ENCODE assay signal across 12 cellular contexts in the genomic region with DNA sequence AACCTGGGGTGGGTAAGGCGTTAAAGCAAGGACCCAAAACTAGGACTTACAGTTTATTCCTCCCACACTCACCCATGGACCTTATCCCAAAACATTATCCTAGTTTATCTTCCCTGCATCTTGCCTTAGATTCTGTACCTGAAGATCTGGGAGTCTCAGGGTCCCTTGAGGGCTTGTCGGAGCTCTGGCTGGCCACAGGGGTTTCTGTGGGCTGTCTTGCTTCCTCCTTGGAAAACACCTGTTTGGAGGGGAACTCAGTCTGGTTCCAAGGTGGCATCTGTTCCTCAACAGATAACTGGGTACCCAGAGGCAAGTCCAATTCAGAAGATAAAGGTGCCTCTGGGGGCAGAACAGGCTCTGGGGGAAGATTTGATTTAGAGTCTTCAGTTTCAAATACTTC. TPM values are rescaled to one million over a fixed set of nuclear protein-coding genes. Genes with fewer than 3 reads are reported as not detected.
DNase-seq lines count a peak whose midpoint lies in the region; ATAC-seq, FAIRE-seq and TF ChIP-seq lines count a peak whose summit lies in the region.
"Had no signal": no experiment of that assay in that cellular context is flagged by ENCODE, and none has a peak within 500 bp of the region (broad histone marks: within the 10 kb centered on the region; RNA-seq: fewer than 3 reads in every experiment).

No MANE protein-coding gene starts in this region.

- CTCF ChIA-PET in K562 (lab: Yijun Ruan, JAX; ENCODE audit: low intra/inter-chr PET ratio): no interaction called here

- intact Hi-C loops in K562 (cut with micrococcal nuclease): no loop called here

- no peak for FAIRE-seq in K562 (lab: Jason Lieb, UNC)
- FAIRE-seq in small intestine (lab: Jason Lieb, UNC): no peak

- TF ChIP-seq RAD21 in K562 (CRISPR knock-in tag; conservative IDR thresholded peaks at IDR 0.05 in 1 of 2, IDR thresholded peaks at IDR 0.05 in 1 of 2): no peak

- no peak for TF ChIP-seq POLR2A in K562 (conservative IDR thresholded peaks at IDR 0.05)

- POLR2A ChIA-PET in K562 (lab: Yijun Ruan, JAX): interaction anchor here (1.5 kb wide), 1 partner anchor 17 kb away, joined by 5 read pairs; no protein-coding TSS in a partner anchor

- no peak for TF ChIP-seq EP300 in K562 (IDR thresholded peaks at IDR 0.05; ENCODE audit: low read length)

- H3K9me1 ChIP-seq in K562 (ENCODE audit: control insufficient read depth, insufficient read depth, low read length): no peaks in the 10 kb centered on the region

- no TSS peak for BruUV-seq in K562 (replicated peaks; lab: Mats Ljungman, UMichigan)

- H3K36me3 ChIP-seq in BLaER1 treated with 17β-estradiol and CSF1 and Interleukin-3, amounts not matched to agents 10 nM and 100 nM: peaks cover 0 to 61% (median 49%) of the 10 kb centered on the region in 11 experiments; a peak in 18 of 22 replicates
- H3K36me3 ChIP-seq in OCI-LY1 (ENCODE audit: insufficient read depth, low read length): peaks cover 43% of the 10 kb centered on the region
- peaks cover 69% of the 10 kb centered on the region; the same call in 2 of the 3 replicates for H3K36me3 ChIP-seq in K562 (ENCODE audit: control insufficient read depth, insufficient read depth, low read length)
- H3K36me3 ChIP-seq in small intestine (ENCODE audit: control insufficient read depth in 2 of 2, insufficient read depth in 2 of 2, low read length in 2 of 2): peaks cover 0 to 3% of the 10 kb centered on the region in 2 donors

- peaks cover 0 to 24% (median 12%) of the 10 kb centered on the region in 11 experiments; a peak in 13 of 22 replicates for H4K20me1 ChIP-seq in BLaER1 treated with 17β-estradiol and CSF1 and Interleukin-3, amounts not matched to agents 10 nM and 100 nM
- H4K20me1 ChIP-seq in OCI-LY1 (ENCODE audit: insufficient read depth, low read length): no peaks in the 10 kb centered on the region
- H4K20me1 ChIP-seq in K562 (replicated peaks; ENCODE audit: control insufficient read depth, insufficient read depth, low read length): no peaks in the 10 kb centered on the region; the same call in 1 of the 2 replicates

- no peaks in the 10 kb centered on the region for H3K9me2 ChIP-seq in OCI-LY1 (ENCODE audit: low read depth, low read length)

- peak overlapping the region; percentile 87 to 100 (median 99); a peak in 18 of 22 replicates for H3K4me2 ChIP-seq in BLaER1 treated with 17β-estradiol and CSF1 and Interleukin-3, amounts not matched to agents 10 nM and 100 nM
- H3K4me2 ChIP-seq in OCI-LY1 (ENCODE audit: low read length) (peak overlapping the region; percentile 83; the same call in 1 of the 2 replicates), K562 (ENCODE audit: insufficient read depth, low read length) (peak overlapping the region; percentile 88)

- TF ChIP-seq CTCF in 22Rv1 (IDR thresholded peaks at IDR 0.05): no peak
- TF ChIP-seq CTCF in OCI-LY1 (IDR thresholded peaks at IDR 0.05; ENCODE audit: low read length): no peak
- TF ChIP-seq CTCF in K562 (IDR thresholded peaks at IDR 0.05 in 2 of 3, conservative IDR thresholded peaks at IDR 0.05 in 1 of 3; ENCODE audit: insufficient read depth in 2 of 3, low read depth in 1 of 3, low read length in 3 of 3): no peak

- H3K27ac ChIP-seq in 22Rv1: peak overlapping the region; percentile 99
- no peak overlapping the region for H3K27ac ChIP-seq in BLaER1 treated with 17β-estradiol and CSF1 and Interleukin-3, amounts not matched to agents 10 nM and 100 nM
- no peak overlapping the region for H3K27ac ChIP-seq in OCI-LY1 (ENCODE audit: low read depth, low read length, poor library complexity, severe bottlenecking)
- peak overlapping the region; percentile 87; the same call in 1 of the 3 replicates for H3K27ac ChIP-seq in K562 (ENCODE audit: extremely low read depth, low read depth, low read length)
- no peak overlapping the region for H3K27ac ChIP-seq in small intestine (ENCODE audit: low read depth in 1 of 2, low read length in 1 of 2)

- H2AFZ ChIP-seq in OCI-LY1 (ENCODE audit: low read length) (no peak overlapping the region), K562 (ENCODE audit: low read depth, low read length) (no peak overlapping the region)

- 0 out of 2 replicates have a peak, but pooled peaks cover 3% of the 10 kb centered on the region for H3F3A ChIP-seq in OCI-LY1 (ENCODE audit: insufficient read depth, low read length)

- H3K9me3 ChIP-seq in BLaER1 treated with 17β-estradiol and CSF1 and Interleukin-3, amounts not matched to agents 10 nM and 100 nM (replicated peaks in 1 of 11): no peaks in the 10 kb centered on the region
- no peaks in the 10 kb centered on the region for H3K9me3 ChIP-seq in OCI-LY1 (ENCODE audit: low read length)
- no peaks in the 10 kb centered on the region for H3K9me3 ChIP-seq in K562 (replicated peaks; ENCODE audit: control insufficient read depth, insufficient read depth, low read depth, low read length)
- H3K9me3 ChIP-seq in small intestine (ENCODE audit: control insufficient read depth, low read depth): no peaks in the 10 kb centered on the region

- no peak for ATAC-seq in K562

- H3K4me3 ChIP-seq in BLaER1 treated with 17β-estradiol and CSF1 and Interleukin-3, amounts not matched to agents 10 nM and 100 nM: peak overlapping the region in 7 of 10 experiments; percentile 3 to 77 (median 69); a peak in 10 of 20 replicates
- peak overlapping the region; percentile 80 for H3K4me3 ChIP-seq in OCI-LY1 (ENCODE audit: low read depth, low read length, poor library complexity, severe bottlenecking)
- peak overlapping the region; percentile 79 for H3K4me3 ChIP-seq in K562
- no peak overlapping the region for H3K4me3 ChIP-seq in small intestine (ENCODE audit: low read depth in 1 of 2, low read length in 2 of 2)

- in situ Hi-C loops in K562 (cut with MboI): no loop called here

- 82% methylated on average over 2 of the region's 2 CpGs for WGBS in K562 (ENCODE audit: insufficient coverage, low coverage, missing lambda C conversion rate)
- WGBS in small intestine, 3 donors: 80 to 94% (median 82%) methylated on average over 2 of the region's 2 CpGs

- peak overlapping the region in 9 of 11 experiments; percentile 80 to 92 (median 85); a peak in 15 of 22 replicates for H3K9ac ChIP-seq in BLaER1 treated with 17β-estradiol and CSF1 and Interleukin-3, amounts not matched to agents 10 nM and 100 nM
- peak overlapping the region; percentile 93; the same call in 1 of the 2 replicates for H3K9ac ChIP-seq in OCI-LY1 (ENCODE audit: low read length)
- peak overlapping the region; percentile 89 to 96; a peak in 3 of 4 replicates for H3K9ac ChIP-seq in K562 (ENCODE audit: insufficient read depth in 1 of 2, low read depth in 2 of 2, low read length in 2 of 2)

- H3K79me2 ChIP-seq in OCI-LY1 (ENCODE audit: insufficient read depth, low read length): peaks cover 20% of the 10 kb centered on the region
- H3K79me2 ChIP-seq in K562 (ENCODE audit: control insufficient read depth, insufficient read depth, low read length): peaks cover 44% of the 10 kb centered on the region

- H3K27me3 ChIP-seq in BLaER1 treated with 17β-estradiol and CSF1 and Interleukin-3, amounts not matched to agents 10 nM and 100 nM: no peaks in the 10 kb centered on the region
- no peaks in the 10 kb centered on the region for H3K27me3 ChIP-seq in OCI-LY1 (ENCODE audit: insufficient read depth, low read length)
- no peaks in the 10 kb centered on the region for H3K27me3 ChIP-seq in K562 (ENCODE audit: control insufficient read depth in 2 of 2, insufficient read depth in 2 of 2, low read length in 2 of 2)
- no peaks in the 10 kb centered on the region for H3K27me3 ChIP-seq in small intestine (ENCODE audit: control insufficient read depth in 2 of 2, insufficient read depth in 2 of 2, low read length in 2 of 2)

- peaks cover 35 to 52% (median 41%) of the 10 kb centered on the region in 10 experiments for H3K4me1 ChIP-seq in BLaER1 treated with 17β-estradiol and CSF1 and Interleukin-3, amounts not matched to agents 10 nM and 100 nM
- peaks cover 36% of the 10 kb centered on the region for H3K4me1 ChIP-seq in OCI-LY1 (ENCODE audit: insufficient read depth, low read length, severe bottlenecking)
- peaks cover 18% of the 10 kb centered on the region in 2 experiments; a peak in 4 of 5 replicates for H3K4me1 ChIP-seq in K562 (replicated peaks in 1 of 2; ENCODE audit: control insufficient read depth in 2 of 2, insufficient read depth in 2 of 2, low read length in 2 of 2)
- H3K4me1 ChIP-seq in small intestine (ENCODE audit: control insufficient read depth in 2 of 2, insufficient read depth in 1 of 2, low read depth in 1 of 2, low read length in 1 of 2): peaks cover 0 to 5% of the 10 kb centered on the region in 2 donors

- no peak for DNase-seq in K562 (ENCODE audit: extremely low read depth in 1 of 4, low spot score in 3 of 4)
- no peak for DNase-seq in small intestine
- no peak for DNase-seq in stimulated activated CD4-positive, alpha-beta T cell treated with anti-CD3 and anti-CD28 coated beads, Interleukin-4, amount 100 ng/mL, for 1 hour
- no peak for DNase-seq in amygdala (lab: John Stamatoyannopoulos, UW)
- no peak for DNase-seq in NCI-H2171 treated with DMSO at 0.1 percent for 48 hours (lab: John Stamatoyannopoulos, UW)
- DNase-seq: EL, hippocampal formation, NCI-H1105 treated with DMSO at 0.1 percent for 48 hours, NCI-H226 had no signal

RNA-seq across cellular contexts. Expression of a gene that starts 1.7 kb away (rescaled TPM):
- 76.2 and 111 TPM in 2 replicates for total RNA-seq in K562 (2011; cell fraction: chromatin; rRNA removed; ENCODE audit: low replicate concordance)
- total RNA-seq in K562 (2011; cell fraction: nucleolus; rRNA removed): 89.6 and 97.7 TPM in 2 replicates
- total RNA-seq in K562 (2011; cell fraction: nucleoplasm; rRNA removed): 82.1 and 89.9 TPM in 2 replicates
- total RNA-seq in K562 (2014; rRNA removed): 55.1 and 71.3 TPM in 2 replicates
- 37.5 and 38.9 TPM in 2 replicates for total RNA-seq in K562 (2014; rRNA removed; fragmentation: Illumina TruSeq; extraction: Trizol)
- 62.3 and 62.7 TPM in 2 replicates for total RNA-seq in K562 (2015; rRNA removed; fragmentation: Illumina TruSeq; extraction: Trizol)
- total RNA-seq in K562 (2021): 47.2 and 47.4 TPM in 2 replicates
- polyA plus RNA-seq in K562 (2011; rRNA removed): 57.3 and 65.6 TPM in 2 replicates
- 85.3 and 132 TPM in 2 replicates for polyA plus RNA-seq in K562 (2011; cell fraction: cytosol; rRNA removed)
- 187 and 242 TPM in 2 replicates for polyA plus RNA-seq in K562 (2011; cell fraction: nucleus; rRNA removed)
- polyA plus RNA-seq in K562 (2012): 54.6 and 57.3 TPM in 2 replicates
- 80.8 and 86.3 TPM in 2 replicates for polyA plus RNA-seq in K562 (2014; fragmentation: Illumina TruSeq; extraction: Trizol)
- polyA plus RNA-seq in K562 (2014; fragmentation: Nextera tagmentation; extraction: Ambion mirVana): 10 to 100 TPM; 24.2 to 30.6 TPM
- 80.3 and 103 TPM in 2 replicates for polyA plus RNA-seq in K562 (2014; rRNA removed)
- polyA minus RNA-seq in K562 (2011; rRNA and poly(A)+ RNA removed): 32.5 and 43.7 TPM in 2 replicates
- 44.4 and 45.3 TPM in 2 replicates for polyA minus RNA-seq in K562 (2011; cell fraction: cytosol; rRNA and poly(A)+ RNA removed)
- polyA minus RNA-seq in K562 (2011; cell fraction: nucleus; rRNA and poly(A)+ RNA removed): 54.7 and 69.0 TPM in 2 replicates
- polyA plus RNA-seq in small intestine: 10 to 100 TPM; 46.7 to 99.1 (median 51.3) TPM

RNA-seq across cellular contexts. Expression of a gene that starts 2.5 kb away (rescaled TPM):
- total RNA-seq in K562 (2011; cell fraction: chromatin; rRNA removed; ENCODE audit: low replicate concordance): 34.6 and 100 TPM in 2 replicates
- total RNA-seq in K562 (2011; cell fraction: nucleolus; rRNA removed): 63.3 and 65.9 TPM in 2 replicates
- total RNA-seq in K562 (2011; cell fraction: nucleoplasm; rRNA removed): 36.9 and 44.7 TPM in 2 replicates
- total RNA-seq in K562 (2014; rRNA removed) (64.3 and 69.8 TPM in 2 replicates), K562 (2014; rRNA removed; fragmentation: Illumina TruSeq; extraction: Trizol) (26.3 and 32.5 TPM in 2 replicates), K562 (2015; rRNA removed; fragmentation: Illumina TruSeq; extraction: Trizol) (59.4 and 59.8 TPM in 2 replicates), K562 (2021) (103 and 107 TPM in 2 replicates)
- polyA plus RNA-seq in K562 (2011; rRNA removed) (48.6 and 52.9 TPM in 2 replicates), K562 (2014; fragmentation: Illumina TruSeq; extraction: Trizol) (72.8 and 91.3 TPM in 2 replicates), K562 (2014; fragmentation: Nextera tagmentation; extraction: Ambion mirVana) (1 to 10 TPM; 1.4 to 3.4 TPM), K562 (2014; rRNA removed) (44.9 and 45.4 TPM in 2 replicates), small intestine (10 to 100 TPM; 31.9 to 54.0 (median 33.3) TPM)
- polyA plus RNA-seq in K562 (2011; cell fraction: cytosol; rRNA removed): 43.0 and 64.9 TPM in 2 replicates
- 84.2 and 119 TPM in 2 replicates for polyA plus RNA-seq in K562 (2011; cell fraction: nucleus; rRNA removed)
- polyA plus RNA-seq in K562 (2012): 53.9 and 72.4 TPM in 2 replicates
- 54.8 and 77.1 TPM in 2 replicates for polyA minus RNA-seq in K562 (2011; rRNA and poly(A)+ RNA removed)
- polyA minus RNA-seq in K562 (2011; cell fraction: cytosol; rRNA and poly(A)+ RNA removed): 44.9 and 47.5 TPM in 2 replicates
- polyA minus RNA-seq in K562 (2011; cell fraction: nucleus; rRNA and poly(A)+ RNA removed): 22.6 and 28.9 TPM in 2 replicates

RNA-seq across cellular contexts. Expression of a gene that starts 8.7 kb away (rescaled TPM):
- 21.3 and 60.8 TPM in 2 replicates for total RNA-seq in K562 (2011; cell fraction: chromatin; rRNA removed; ENCODE audit: low replicate concordance)
- 31.3 and 31.9 TPM in 2 replicates for total RNA-seq in K562 (2011; cell fraction: nucleolus; rRNA removed)
- 25.8 and 28.7 TPM in 2 replicates for total RNA-seq in K562 (2011; cell fraction: nucleoplasm; rRNA removed)
- 0.65 and 1.4 TPM in 2 replicates for total RNA-seq in K562 (2014; rRNA removed)
- total RNA-seq in K562 (2014; rRNA removed; fragmentation: Illumina TruSeq; extraction: Trizol): 0.61 and 1.8 TPM in 2 replicates
- 2.0 and 2.2 TPM in 2 replicates for total RNA-seq in K562 (2015; rRNA removed; fragmentation: Illumina TruSeq; extraction: Trizol)
- total RNA-seq in K562 (2021): 3.4 and 4.5 TPM in 2 replicates
- polyA plus RNA-seq in K562 (2011; rRNA removed): 1.9 and 6.8 TPM in 2 replicates
- 2.3 and 4.7 TPM in 2 replicates for polyA plus RNA-seq in K562 (2011; cell fraction: cytosol; rRNA removed)
- polyA plus RNA-seq in K562 (2011; cell fraction: nucleus; rRNA removed): 36.2 and 42.6 TPM in 2 replicates
- 4.7 and 6.6 TPM in 2 replicates for polyA plus RNA-seq in K562 (2012)
- polyA plus RNA-seq in K562 (2014; fragmentation: Illumina TruSeq; extraction: Trizol): 3.6 and 5.8 TPM in 2 replicates
- polyA plus RNA-seq in K562 (2014; fragmentation: Nextera tagmentation; extraction: Ambion mirVana): 1 to 10 TPM; 1.5 to 2.4 TPM
- 2.9 and 6.1 TPM in 2 replicates for polyA plus RNA-seq in K562 (2014; rRNA removed)
- polyA minus RNA-seq in K562 (2011; rRNA and poly(A)+ RNA removed): 0.84 and 2.3 TPM in 2 replicates
- polyA minus RNA-seq in K562 (2011; cell fraction: cytosol; rRNA and poly(A)+ RNA removed): 1.8 TPM in 1 of 2 replicates, not detected in the other
- 4.6 and 8.8 TPM in 2 replicates for polyA minus RNA-seq in K562 (2011; cell fraction: nucleus; rRNA and poly(A)+ RNA removed)
- 1 to 10 TPM in 2 of 3 donors, not detected in 1; 1.0 to 3.2 TPM for polyA plus RNA-seq in small intestine

RNA-seq across cellular contexts. Expression of a gene that starts 17.9 kb away (rescaled TPM):
- 247 and 515 TPM in 2 replicates for total RNA-seq in K562 (2011; cell fraction: chromatin; rRNA removed; ENCODE audit: low replicate concordance)
- total RNA-seq in K562 (2011; cell fraction: nucleolus; rRNA removed): 482 and 515 TPM in 2 replicates
- 405 and 412 TPM in 2 replicates for total RNA-seq in K562 (2011; cell fraction: nucleoplasm; rRNA removed)
- total RNA-seq in K562 (2014; rRNA removed) (810 and 1,081 TPM in 2 replicates), K562 (2014; rRNA removed; fragmentation: Illumina TruSeq; extraction: Trizol) (553 and 662 TPM in 2 replicates), K562 (2015; rRNA removed; fragmentation: Illumina TruSeq; extraction: Trizol) (816 and 892 TPM in 2 replicates), K562 (2021) (678 and 684 TPM in 2 replicates)
- polyA plus RNA-seq in K562 (2011; rRNA removed) (1,939 and 1,978 TPM in 2 replicates), K562 (2014; fragmentation: Illumina TruSeq; extraction: Trizol) (1,007 and 1,220 TPM in 2 replicates), K562 (2014; fragmentation: Nextera tagmentation; extraction: Ambion mirVana) (1,000 to 10,000 TPM; 4,965 to 4,971 TPM), K562 (2014; rRNA removed) (764 and 829 TPM in 2 replicates), small intestine (1,000 to 10,000 TPM in 2 of 3 donors, 100 to 1,000 TPM in 1; 898 to 1,439 (median 1,182) TPM)
- 2,885 and 2,924 TPM in 2 replicates for polyA plus RNA-seq in K562 (2011; cell fraction: cytosol; rRNA removed)
- 1,145 and 1,403 TPM in 2 replicates for polyA plus RNA-seq in K562 (2011; cell fraction: nucleus; rRNA removed)
- 681 and 688 TPM in 2 replicates for polyA plus RNA-seq in K562 (2012)
- 1,244 and 1,320 TPM in 2 replicates for polyA minus RNA-seq in K562 (2011; rRNA and poly(A)+ RNA removed)
- polyA minus RNA-seq in K562 (2011; cell fraction: cytosol; rRNA and poly(A)+ RNA removed): 431 and 480 TPM in 2 replicates
- 154 and 318 TPM in 2 replicates for polyA minus RNA-seq in K562 (2011; cell fraction: nucleus; rRNA and poly(A)+ RNA removed)

RNA-seq across cellular contexts. Expression of a gene that starts 21.2 kb away (rescaled TPM):
- total RNA-seq in K562 (2011; cell fraction: chromatin; rRNA removed; ENCODE audit: low replicate concordance): 20.0 and 79.4 TPM in 2 replicates
- total RNA-seq in K562 (2011; cell fraction: nucleolus; rRNA removed): 58.3 and 59.9 TPM in 2 replicates
- total RNA-seq in K562 (2011; cell fraction: nucleoplasm; rRNA removed): 31.2 and 33.2 TPM in 2 replicates
- 7.1 and 9.5 TPM in 2 replicates for total RNA-seq in K562 (2014; rRNA removed)
- total RNA-seq in K562 (2014; rRNA removed; fragmentation: Illumina TruSeq; extraction: Trizol): 1.9 and 4.3 TPM in 2 replicates
- total RNA-seq in K562 (2015; rRNA removed; fragmentation: Illumina TruSeq; extraction: Trizol): 6.6 and 8.0 TPM in 2 replicates
- 14.2 and 15.0 TPM in 2 replicates for total RNA-seq in K562 (2021)
- polyA plus RNA-seq in K562 (2011; rRNA removed): 4.0 and 10.2 TPM in 2 replicates
- 6.0 and 7.6 TPM in 2 replicates for polyA plus RNA-seq in K562 (2011; cell fraction: cytosol; rRNA removed)
- 46.1 and 48.4 TPM in 2 replicates for polyA plus RNA-seq in K562 (2011; cell fraction: nucleus; rRNA removed)
- polyA plus RNA-seq in K562 (2012): 12.1 and 18.5 TPM in 2 replicates
- polyA plus RNA-seq in K562 (2014; fragmentation: Illumina TruSeq; extraction: Trizol): 4.8 and 7.3 TPM in 2 replicates
- under 1 TPM; 0.03 to 0.27 TPM for polyA plus RNA-seq in K562 (2014; fragmentation: Nextera tagmentation; extraction: Ambion mirVana)
- polyA plus RNA-seq in K562 (2014; rRNA removed): 10.2 and 13.2 TPM in 2 replicates
- 2.6 and 3.3 TPM in 2 replicates for polyA minus RNA-seq in K562 (2011; rRNA and poly(A)+ RNA removed)
- 5.1 and 8.6 TPM in 2 replicates for polyA minus RNA-seq in K562 (2011; cell fraction: cytosol; rRNA and poly(A)+ RNA removed)
- 16.0 and 31.5 TPM in 2 replicates for polyA minus RNA-seq in K562 (2011; cell fraction: nucleus; rRNA and poly(A)+ RNA removed)
- 1 to 10 TPM in 2 of 3 donors, under 1 TPM in 1; 0.89 to 7.1 (median 2.7) TPM for polyA plus RNA-seq in small intestine

Comparison
In these comparisons a context has a peak if more than half of its experiments do, and no peak if none do; other contexts are left out.
1. H3K27ac ChIP-seq: peak in 22Rv1 (single experiment) and K562 (single experiment); none in BLaER1 treated with 17β-estradiol and CSF1 and Interleukin-3, amounts not matched to agents 10 nM and 100 nM (0 of 11), OCI-LY1 (single experiment) and small intestine (0 of 2).
2. H3K4me3 ChIP-seq: peak in BLaER1 treated with 17β-estradiol and CSF1 and Interleukin-3, amounts not matched to agents 10 nM and 100 nM (7 of 10), OCI-LY1 (single experiment) and K562 (single experiment); none in small intestine (0 of 2).
3. Peak in every context shown above with its lines, with median percentiles within 50 percentile points of each other: H3K4me2 ChIP-seq and H3K9ac ChIP-seq.